Comparison of ENCODE assay signal across 11 cellular contexts in the genomic region with DNA sequence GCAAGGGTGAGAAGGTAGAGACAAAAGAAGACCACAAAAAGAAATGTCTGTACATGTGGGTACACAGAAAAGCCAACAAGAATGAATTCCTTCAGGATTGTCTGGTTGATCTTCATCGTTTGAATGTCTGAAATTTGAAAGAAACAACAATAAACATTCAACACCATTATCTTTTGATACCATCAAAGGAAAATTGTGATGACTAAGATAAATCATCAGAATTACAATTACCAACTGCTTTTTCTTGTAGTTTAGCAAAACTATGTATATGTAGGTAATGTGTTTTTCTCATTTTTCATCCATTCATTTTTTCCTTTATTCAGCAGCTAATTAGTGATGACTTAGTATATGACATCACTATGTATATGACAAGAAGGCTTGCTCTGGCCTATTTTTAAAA. TPM values are rescaled to one million over a fixed set of nuclear protein-coding genes. Genes with fewer than 3 reads are reported as not detected.
"Had no signal": no experiment of that assay in that cellular context is flagged by ENCODE, and none has a peak within 500 bp of the region (broad histone marks: within the 10 kb centered on the region; RNA-seq: fewer than 3 reads in every experiment).

A gene with protein sequence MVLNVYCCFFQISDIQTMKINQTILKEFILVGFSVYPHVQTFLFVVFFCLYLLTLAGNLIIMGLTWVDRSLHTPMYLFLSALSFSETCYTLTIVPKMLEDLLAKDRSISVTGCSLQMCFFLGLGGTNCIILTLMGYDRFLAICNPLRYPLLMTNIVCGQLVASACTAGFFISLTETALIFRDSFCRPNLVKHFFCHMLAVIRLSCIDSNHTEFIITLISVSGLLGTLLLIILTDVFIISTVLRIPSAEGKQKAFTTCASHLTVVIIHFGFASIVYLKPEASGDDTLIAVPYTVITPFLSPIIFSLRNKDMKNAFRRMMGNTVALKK (minus strand): TSS at position 167 of the 400 bp plus-strand sequence. CDS start 0 bp downstream, at position 167.

- DNase-seq: GM23248, GOT3, H7, Karpas-422, KBM-7 had no signal

- H2AFZ ChIP-seq: GM23248 had no signal

- H3K4me2 ChIP-seq: KMS-11 had no signal

- H3K9me3 ChIP-seq: HAP-1 had no signal

- H3K4me1 ChIP-seq: HAP-1 had no signal

- H3K27ac ChIP-seq: GM23248, KMS-11 had no signal

- H3K36me3 ChIP-seq: HAP-1 had no signal

- H3K4me3 ChIP-seq: GM23248, HAP-1 had no signal

- FAIRE-seq: HTR-8/SVneo had no signal

- ATAC-seq: HCT116 had no signal

- H3K9ac ChIP-seq: GM23248, KMS-11 had no signal

RNA-seq across cellular contexts. Expression of the gene that starts here (rescaled TPM):
- total RNA-seq: GM23248, H4, H7, HT-29 had no signal
- polyA plus RNA-seq: GM23248 had no signal
